Comparison of ENCODE assay signal across 18 cellular contexts in the genomic region with DNA sequence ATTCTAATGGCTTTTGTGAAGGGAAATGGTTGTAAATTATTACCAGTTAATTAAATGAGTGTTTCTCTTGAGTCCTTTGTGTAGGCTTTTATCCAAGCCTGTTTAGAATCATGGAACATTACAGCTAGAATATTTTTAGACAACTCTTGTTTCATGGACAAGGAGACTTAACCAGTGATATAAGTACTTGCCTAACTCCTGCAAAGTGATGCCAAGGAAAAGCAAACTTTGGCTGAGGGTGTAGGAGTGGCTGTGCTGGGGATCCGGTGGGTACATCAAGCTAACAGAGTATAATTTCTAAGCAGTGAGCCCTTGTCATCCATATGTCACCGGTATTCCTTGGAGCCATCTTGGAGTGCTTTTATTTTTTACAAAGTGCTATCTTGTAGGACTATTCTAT.
"Had no signal": no experiment of that assay in that cellular context is flagged by ENCODE, and none has a peak within 500 bp of the region (broad histone marks: within the 10 kb centered on the region; RNA-seq: fewer than 3 reads in every experiment).

No MANE protein-coding gene starts in this region.

- H3K9me3 Mint-ChIP-seq: naive thymus-derived CD8-positive, alpha-beta T cell had no signal

- H3K9me3 ChIP-seq: body of pancreas, esophagus squamous epithelium, left ventricle myocardium inferior, mucosa of descending colon, tibial artery, vagina had no signal

- H3K36me3 ChIP-seq: esophagus squamous epithelium, left ventricle myocardium inferior, tibial artery, vagina had no signal

- H3K27me3 ChIP-seq: body of pancreas, esophagus squamous epithelium, tibial artery, vagina had no signal

- DNase-seq: activated CD4-positive, alpha-beta T cell treated with anti-CD3 and anti-CD28 coated beads, Interleukin-2, amount 50 U/mL, for 48 hours; activated CD4-positive, CD25-positive, alpha-beta regulatory T cell treated with anti-CD3 and anti-CD28 coated beads, Interleukin-2, amount 50 U/mL, for 72 hours; activated naive CD4-positive, alpha-beta T cell treated with anti-CD3 and anti-CD28 coated beads, Interleukin-2, amount 50 U/mL, for 16 hours; amygdala; body of pancreas; caudate nucleus; esophagus squamous epithelium; hippocampal formation; kidney; left ventricle myocardium inferior; mucosa of descending colon; naive thymus-derived CD8-positive, alpha-beta T cell; T-helper 9 cell; tibial artery had no signal

- H3K4me1 ChIP-seq: body of pancreas, tibial artery had no signal

- H3K4me3 Mint-ChIP-seq: memory B cell; stimulated activated memory B cell treated with anti-CD40 and anti-IgM and Interleukin-4, amounts not matched to agents 10 μg/mL and 1 μg/mL and 100 μg/mL, for 72 hours had no signal

- H3K27me3 Mint-ChIP-seq: naive thymus-derived CD8-positive, alpha-beta T cell had no signal

- ATAC-seq: body of pancreas; mucosa of descending colon; naive thymus-derived CD8-positive, alpha-beta T cell; stimulated activated memory B cell treated with anti-CD40 and anti-IgM and Interleukin-4, amounts not matched to agents 10 μg/mL and 1 μg/mL and 100 μg/mL, for 72 hours had no signal

- H3K4me3 ChIP-seq: body of pancreas, coronary artery, esophagus squamous epithelium, left ventricle myocardium inferior, mucosa of descending colon, tibial artery, vagina had no signal

- H3K36me3 Mint-ChIP-seq: memory B cell; stimulated activated memory B cell treated with anti-CD40 and anti-IgM and Interleukin-4, amounts not matched to agents 10 μg/mL and 1 μg/mL and 100 μg/mL, for 72 hours had no signal

- H3K27ac ChIP-seq: body of pancreas, coronary artery, left ventricle myocardium inferior, tibial artery, vagina had no signal

- H3K27ac Mint-ChIP-seq: memory B cell; stimulated activated memory B cell treated with anti-CD40 and anti-IgM and Interleukin-4, amounts not matched to agents 10 μg/mL and 1 μg/mL and 100 μg/mL, for 72 hours had no signal
